Comparison of ENCODE assay signal across 21 cellular contexts in the genomic region with DNA sequence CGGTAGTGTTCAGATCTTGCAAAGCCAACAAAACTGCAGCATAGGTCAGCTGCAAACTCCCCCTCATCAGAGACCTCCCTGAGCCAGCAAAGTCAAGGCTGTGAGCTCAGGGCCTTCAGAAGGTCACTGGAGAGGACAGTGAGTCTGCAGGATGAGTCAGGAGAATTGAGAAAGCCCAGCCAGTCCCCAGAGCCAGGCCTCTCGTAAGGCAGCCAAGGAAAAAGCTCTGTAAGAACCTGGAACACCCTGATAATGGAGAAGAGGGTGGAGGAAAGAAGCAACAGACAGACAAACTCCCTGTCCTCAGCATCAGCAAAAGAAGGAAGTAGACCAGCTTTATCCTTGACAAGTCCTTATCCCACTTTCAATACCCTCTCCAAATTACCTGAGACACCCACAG. TPM values are rescaled to one million over a fixed set of nuclear protein-coding genes. Genes with fewer than 3 reads are reported as not detected.
DNase-seq lines count a peak whose midpoint lies in the region; ATAC-seq, FAIRE-seq and TF ChIP-seq lines count a peak whose summit lies in the region.
"Had no signal": no experiment of that assay in that cellular context is flagged by ENCODE, and none has a peak within 500 bp of the region (broad histone marks: within the 10 kb centered on the region; RNA-seq: fewer than 3 reads in every experiment).

No MANE protein-coding gene starts in this region.

- ATAC-seq in heart right ventricle = peak in 6 of 8 donors; percentile 40 to 88 (median 66)
- ATAC-seq in gastrocnemius medialis = peak; percentile 52 to 82
- no peak for ATAC-seq in GM18519 (IDR thresholded peaks at IDR 0.05; ENCODE audit: low FRiP score, unreplicated experiment)
- no peak for ATAC-seq in CD8-positive, alpha-beta T cell
- ATAC-seq in HG02981 (IDR thresholded peaks at IDR 0.05; ENCODE audit: unreplicated experiment) = no peak
- ATAC-seq: stimulated activated naive CD8-positive, alpha-beta T cell treated with anti-CD3 and anti-CD28 coated beads, Interleukin-15, Interleukin-2, amounts not matched to agents 100 U/mL and 50 U/mL, for 24 hours had no signal

- no peak overlapping the region for H3K4me2 ChIP-seq in astrocyte (ENCODE audit: low read length)

- intact Hi-C loops in heart right ventricle (cut with DNase I) = no loop called here
- intact Hi-C loops in gastrocnemius medialis (cut with DNase I; ENCODE audit: low total_unique reads) = no loop called here
- intact Hi-C loops in CD8-positive, alpha-beta T cell (cut with DNase I, micrococcal nuclease) = no loop called here

- no peaks in the 10 kb centered on the region for H3K79me2 ChIP-seq in astrocyte (ENCODE audit: insufficient read depth, low read length)

- no peaks in the 10 kb centered on the region for H3K36me3 ChIP-seq in astrocyte (ENCODE audit: insufficient read depth, low read length)
- H3K36me3 ChIP-seq in heart right ventricle = no peaks in the 10 kb centered on the region
- no peaks in the 10 kb centered on the region for H3K36me3 ChIP-seq in gastrocnemius medialis
- H3K36me3 ChIP-seq in CD8-positive, alpha-beta T cell (ENCODE audit: insufficient read depth, low read length) = no peaks in the 10 kb centered on the region

- DNase-seq in GM04503 (ENCODE audit: low read depth) (peak; percentile 44), astrocyte (ENCODE audit: low read depth) (peak; percentile 41), heart right ventricle (no peak), gastrocnemius medialis (peak; percentile 2 to 55), NCI-H1105 (lab: John Stamatoyannopoulos, UW) (no peak)
- no peak for DNase-seq in CD8-positive, alpha-beta T cell
- DNase-seq: activated CD4-positive, alpha-beta T cell treated with anti-CD3 and anti-CD28 coated beads, Interleukin-2, amount 50 U/mL, for 1 hour; activated naive CD8-positive, alpha-beta T cell treated with anti-CD3 and anti-CD28 coated beads, Interleukin-2, amount 10 ng/mL, durations not matched to agents 7 days and 5 days; activated T-cell treated with anti-CD3 and anti-CD28 coated beads, Interleukin-2, amount 50 U/mL, for 1 hour; NCI-H1417; NCI-H226; NK-92 treated with Interleukin-12 subunit alpha and Interleukin-12 subunit beta, amount 100 ng/mL, for 24 hours; SIG-M5; stimulated activated naive CD8-positive, alpha-beta T cell treated with anti-CD3 and anti-CD28 coated beads, Interleukin-15, Interleukin-2, amounts not matched to agents 100 U/mL and 50 U/mL, for 24 hours had no signal

- H3K9me3 Mint-ChIP-seq in astrocyte (ENCODE audit: unreplicated experiment) = no peaks in the 10 kb centered on the region
- H3K9me3 Mint-ChIP-seq in CD8-positive, alpha-beta T cell = no peaks in the 10 kb centered on the region
- H3K9me3 Mint-ChIP-seq: activated naive CD8-positive, alpha-beta T cell treated with anti-CD3 and anti-CD28 coated beads, Interleukin-2, amount 10 ng/mL, durations not matched to agents 7 days and 5 days; CD14-positive monocyte; T-helper 2 cell treated with Interferon-gamma antibody and Interleukin-4, amounts not matched to agents 5 μg/mL and 100 μg/mL, for 36 hours had no signal

- no peak for TF ChIP-seq CTCF in astrocyte (IDR thresholded peaks at IDR 0.05; ENCODE audit: insufficient read depth, low read depth, low read length)
- no peak for TF ChIP-seq CTCF in heart right ventricle (IDR thresholded peaks at IDR 0.05)
- TF ChIP-seq CTCF in gastrocnemius medialis (IDR thresholded peaks at IDR 0.05 in 4 of 5, conservative IDR thresholded peaks at IDR 0.05 in 1 of 5) = no peak
- no peak for TF ChIP-seq CTCF in CD8-positive, alpha-beta T cell (IDR thresholded peaks at IDR 0.05)

- H3K36me3 Mint-ChIP-seq in astrocyte (ENCODE audit: low read depth, unreplicated experiment) = no peaks in the 10 kb centered on the region
- no peaks in the 10 kb centered on the region for H3K36me3 Mint-ChIP-seq in CD8-positive, alpha-beta T cell
- H3K36me3 Mint-ChIP-seq: activated naive CD8-positive, alpha-beta T cell treated with anti-CD3 and anti-CD28 coated beads, Interleukin-2, amount 10 ng/mL, durations not matched to agents 7 days and 5 days; CD14-positive monocyte had no signal

- TF ChIP-seq POLR2A in gastrocnemius medialis (IDR thresholded peaks at IDR 0.05) = no peak

- FAIRE-seq in astrocyte (lab: Jason Lieb, UNC) = no peak
- FAIRE-seq: GM12891 had no signal

- H3K9ac ChIP-seq in astrocyte (ENCODE audit: low read length) = no peak overlapping the region

- CTCF ChIA-PET in CD8-positive, alpha-beta T cell (lab: Charles Lee) = no interaction called here

- H3K27me3 Mint-ChIP-seq in astrocyte (ENCODE audit: low read depth, unreplicated experiment) = no peaks in the 10 kb centered on the region
- H3K27me3 Mint-ChIP-seq in CD8-positive, alpha-beta T cell (ENCODE audit: low read depth) = no peaks in the 10 kb centered on the region
- H3K27me3 Mint-ChIP-seq: activated naive CD8-positive, alpha-beta T cell treated with anti-CD3 and anti-CD28 coated beads, Interleukin-2, amount 10 ng/mL, durations not matched to agents 7 days and 5 days had no signal

- H3K4me1 ChIP-seq in astrocyte (ENCODE audit: insufficient read depth, low read length) = no peaks in the 10 kb centered on the region
- H3K4me1 ChIP-seq in heart right ventricle = peaks cover 0 to 25% (median 0%) of the 10 kb centered on the region in 9 donors
- no peaks in the 10 kb centered on the region for H3K4me1 ChIP-seq in gastrocnemius medialis
- H3K4me1 ChIP-seq in CD8-positive, alpha-beta T cell (ENCODE audit: insufficient read depth, low read length) = no peaks in the 10 kb centered on the region

- no peak overlapping the region for H2AFZ ChIP-seq in astrocyte (ENCODE audit: low read depth, low read length)

- no peaks in the 10 kb centered on the region for H4K20me1 ChIP-seq in astrocyte (ENCODE audit: insufficient read depth, low read length)

- no peaks in the 10 kb centered on the region for H3K9me3 ChIP-seq in astrocyte (ENCODE audit: insufficient read depth, low read depth, low read length)
- no peaks in the 10 kb centered on the region for H3K9me3 ChIP-seq in heart right ventricle
- H3K9me3 ChIP-seq in gastrocnemius medialis = no peaks in the 10 kb centered on the region
- H3K9me3 ChIP-seq in CD8-positive, alpha-beta T cell (ENCODE audit: low read length) = no peaks in the 10 kb centered on the region

- POLR2A ChIA-PET in CD8-positive, alpha-beta T cell (lab: Charles Lee) = no interaction called here

- H3K4me3 ChIP-seq in astrocyte (ENCODE audit: insufficient read depth, low read depth, low read length) (no peak overlapping the region), heart right ventricle (no peak overlapping the region), gastrocnemius medialis (no peak overlapping the region)
- no peak overlapping the region for H3K4me3 ChIP-seq in CD8-positive, alpha-beta T cell (ENCODE audit: low read depth, low read length)

- H3K4me1 Mint-ChIP-seq in astrocyte (ENCODE audit: low read depth, unreplicated experiment) = peaks cover 9% of the 10 kb centered on the region
- no peaks in the 10 kb centered on the region for H3K4me1 Mint-ChIP-seq in CD8-positive, alpha-beta T cell (ENCODE audit: low read depth)
- H3K4me1 Mint-ChIP-seq: activated naive CD8-positive, alpha-beta T cell treated with anti-CD3 and anti-CD28 coated beads, Interleukin-2, amount 10 ng/mL, durations not matched to agents 7 days and 5 days; CD14-positive monocyte had no signal

- WGBS in heart right ventricle, 2 donors = 29 to 53% methylated on average over 2 of the region's 2 CpGs

- no peak overlapping the region for H3K27ac Mint-ChIP-seq in astrocyte (ENCODE audit: unreplicated experiment)
- H3K27ac Mint-ChIP-seq in CD8-positive, alpha-beta T cell = no peak overlapping the region
- H3K27ac Mint-ChIP-seq: activated naive CD8-positive, alpha-beta T cell treated with anti-CD3 and anti-CD28 coated beads, Interleukin-2, amount 10 ng/mL, durations not matched to agents 7 days and 5 days; CD14-positive monocyte; T-helper 2 cell treated with Interferon-gamma antibody and Interleukin-4, amounts not matched to agents 5 μg/mL and 100 μg/mL, for 36 hours had no signal

- no peaks in the 10 kb centered on the region for H3K27me3 ChIP-seq in astrocyte (ENCODE audit: insufficient read depth, low read length)
- peaks cover 0 to 6% (median 0%) of the 10 kb centered on the region in 7 donors for H3K27me3 ChIP-seq in heart right ventricle
- H3K27me3 ChIP-seq in gastrocnemius medialis = no peaks in the 10 kb centered on the region
- H3K27me3 ChIP-seq in CD8-positive, alpha-beta T cell (ENCODE audit: insufficient read depth, low read length) = no peaks in the 10 kb centered on the region

- H3K4me3 Mint-ChIP-seq in astrocyte (ENCODE audit: unreplicated experiment) = peak overlapping the region; percentile 35
- no peak overlapping the region for H3K4me3 Mint-ChIP-seq in CD8-positive, alpha-beta T cell
- H3K4me3 Mint-ChIP-seq: activated naive CD8-positive, alpha-beta T cell treated with anti-CD3 and anti-CD28 coated beads, Interleukin-2, amount 10 ng/mL, durations not matched to agents 7 days and 5 days; CD14-positive monocyte; T-helper 2 cell treated with Interferon-gamma antibody and Interleukin-4, amounts not matched to agents 5 μg/mL and 100 μg/mL, for 36 hours had no signal

- in situ Hi-C loops in gastrocnemius medialis (cut with MboI; ENCODE audit: low sequenced_read_pairs in 4 of 4) = no loop called here

- no peak overlapping the region for H3K27ac ChIP-seq in astrocyte (ENCODE audit: low read depth, low read length)
- H3K27ac ChIP-seq in heart right ventricle = peak overlapping the region in 7 of 10 donors; percentile 10 to 68 (median 52)
- no peak overlapping the region for H3K27ac ChIP-seq in gastrocnemius medialis
- H3K27ac ChIP-seq in CD8-positive, alpha-beta T cell (ENCODE audit: low read depth, low read length) = no peak overlapping the region

RNA-seq across cellular contexts. Expression of a gene that starts 33.0 kb away (rescaled TPM):
- total RNA-seq in astrocyte (18.6 and 27.8 TPM in 2 replicates), heart right ventricle (10 to 100 TPM in 1 of 10 donors, 1 to 10 TPM in 7, under 1 TPM in 2; 0.45 to 12.4 (median 1.3) TPM), gastrocnemius medialis (under 1 TPM in 3 of 4 donors, not detected in 1; 0.05 to 0.24 (median 0.09) TPM)
- under 1 TPM; 0.06 to 0.22 TPM for polyA plus RNA-seq in heart right ventricle
- total RNA-seq in CD8-positive, alpha-beta T cell = not detected
- total RNA-seq: Daoy, lung microvascular endothelial cell had no signal
- polyA plus RNA-seq: CD14-positive monocyte had no signal

Comparison
In these comparisons a context has a peak if more than half of its experiments do, and no peak if none do; other contexts are left out.
1. DNase-seq: peak in GM04503 (single experiment), astrocyte (single experiment) and gastrocnemius medialis (2 of 2); none in heart right ventricle (0 of 2), CD8-positive, alpha-beta T cell (0 of 7) and NCI-H1105 (single experiment).
2. H3K27ac ChIP-seq: peak in heart right ventricle (7 of 10); none in astrocyte (single experiment), gastrocnemius medialis (0 of 4) and CD8-positive, alpha-beta T cell (single experiment).
3. ATAC-seq: peak in heart right ventricle (6 of 8) and gastrocnemius medialis (2 of 2); none in GM18519 (single experiment), CD8-positive, alpha-beta T cell (single experiment) and HG02981 (single experiment).